ENCODE assay signal across 10 cellular contexts in genomic region chr21:42512346-42513034, GRCh38. TPM values are rescaled to one million over a fixed set of nuclear protein-coding genes. Genes with fewer than 3 reads are reported as not detected.
A peak's percentile ranks its signal among the peaks of the same experiment; 100 is the strongest.
DNase-seq lines count a peak whose midpoint lies in the region; ATAC-seq and TF ChIP-seq lines count a peak whose summit lies in the region.
"Had no signal": no experiment of that assay in that cellular context is flagged by ENCODE, and none has a peak within 500 bp of the region (broad histone marks: within the 10 kb centered on the region; RNA-seq: fewer than 3 reads in every experiment).

No MANE protein-coding gene starts in this region.

- H3K4me1 ChIP-seq in Loucy (ENCODE audit: insufficient read depth, low read length, poor library complexity, severe bottlenecking), result peaks cover 60% of the 10 kb centered on the region
- H3K4me1 ChIP-seq in parathyroid adenoma, result no peaks in the 10 kb centered on the region

- H3K27me3 ChIP-seq in Loucy (ENCODE audit: insufficient read depth, low read length, poor library complexity, severe bottlenecking) (no peaks in the 10 kb centered on the region), parathyroid adenoma (ENCODE audit: control insufficient read depth, insufficient read depth, low read length) (no peaks in the 10 kb centered on the region)

- H3K4me2 ChIP-seq in Loucy (ENCODE audit: low read depth, low read length, poor library complexity, severe bottlenecking), result peak overlapping the region; percentile 68
- no peak overlapping the region for H3K4me2 ChIP-seq in parathyroid adenoma (ENCODE audit: low read length)

- H2AFZ ChIP-seq in Loucy (ENCODE audit: low read length), result no peak overlapping the region
- peak overlapping the region; percentile 90 for H2AFZ ChIP-seq in parathyroid adenoma

- no peaks in the 10 kb centered on the region for H3K27me3 Mint-ChIP-seq in Calu3 (ENCODE audit: unreplicated experiment)
- H3K27me3 Mint-ChIP-seq in central memory CD8-positive, alpha-beta T cell, result no peaks in the 10 kb centered on the region

- BruUV-seq in Calu3 (replicated peaks; lab: Mats Ljungman, UMichigan), result no TSS peak

- H3K36me3 ChIP-seq in Loucy (ENCODE audit: insufficient read depth, low read length), result peaks cover 2% of the 10 kb centered on the region; the same call in 1 of the 2 replicates
- no peaks in the 10 kb centered on the region for H3K36me3 ChIP-seq in parathyroid adenoma (ENCODE audit: control insufficient read depth, insufficient read depth, low read length)

- no peak for ATAC-seq in central memory CD8-positive, alpha-beta T cell (replicated peaks; ENCODE audit: extremely low read depth, poor library complexity, severe bottlenecking)
- no peak for ATAC-seq in HG03520 (IDR thresholded peaks at IDR 0.05; ENCODE audit: unreplicated experiment)

- H3K4me3 Mint-ChIP-seq in Calu3 (ENCODE audit: low read depth, unreplicated experiment), result peak overlapping the region; percentile 68
- H3K4me3 Mint-ChIP-seq in central memory CD8-positive, alpha-beta T cell, result peak overlapping the region; percentile 90

- H3K79me2 ChIP-seq in Loucy (ENCODE audit: insufficient read depth, low read length), result peaks cover 36% of the 10 kb centered on the region
- H3K79me2 ChIP-seq in parathyroid adenoma, result peaks cover 3% of the 10 kb centered on the region

- CTCF ChIA-PET in Calu3 (lab: Charles Lee), result interaction anchor here (0.6 kb wide), 1 partner anchor 18 kb away, joined by 3 read pairs; no protein-coding TSS in a partner anchor

- no peak overlapping the region for H3K27ac ChIP-seq in parathyroid adenoma

- peaks cover 6% of the 10 kb centered on the region; the same call in 1 of the 2 replicates for H3F3A ChIP-seq in Loucy (ENCODE audit: low read depth)

- TF ChIP-seq CTCF in Calu3 (IDR thresholded peaks at IDR 0.05; ENCODE audit: unreplicated experiment), result no peak
- no peak for TF ChIP-seq CTCF in Loucy (conservative IDR thresholded peaks at IDR 0.05; ENCODE audit: low read length)
- no peak for TF ChIP-seq CTCF in parathyroid adenoma (IDR thresholded peaks at IDR 0.05)

- H3K9me3 ChIP-seq in Loucy (ENCODE audit: insufficient read depth, low read depth, low read length) (no peaks in the 10 kb centered on the region), parathyroid adenoma (ENCODE audit: control insufficient read depth, low read length) (no peaks in the 10 kb centered on the region)

- H4K20me1 ChIP-seq in Loucy (ENCODE audit: insufficient read depth, low read length, poor library complexity, severe bottlenecking), result peaks cover 16% of the 10 kb centered on the region

- DNase-seq in Calu3 (no peak), NCI-H2029 treated with DMSO at 0.1 percent for 48 hours (lab: John Stamatoyannopoulos, UW) (no peak), NCI-H1092 treated with DMSO at 0.1 percent for 48 hours (lab: John Stamatoyannopoulos, UW) (no peak)
- no peak for DNase-seq in central memory CD8-positive, alpha-beta T cell (ENCODE audit: low spot score in 2 of 2)
- DNase-seq: DMS79 treated with DMSO at 0.1 percent for 48 hours, MV-4-11, NCI-H748 treated with DMSO at 0.1 percent for 48 hours had no signal

- H3K9ac ChIP-seq in Loucy (ENCODE audit: low read depth, low read length, poor library complexity, severe bottlenecking) (peak overlapping the region; percentile 74), parathyroid adenoma (no peak overlapping the region)

- H3K4me3 ChIP-seq in Loucy (ENCODE audit: low read length, poor library complexity, severe bottlenecking) (peak overlapping the region; percentile 67), parathyroid adenoma (ENCODE audit: low read depth, low read length) (no peak overlapping the region)

- peaks cover 33% of the 10 kb centered on the region for H3K36me3 Mint-ChIP-seq in Calu3 (ENCODE audit: insufficient read depth, unreplicated experiment)
- H3K36me3 Mint-ChIP-seq in central memory CD8-positive, alpha-beta T cell (ENCODE audit: insufficient read depth), result peaks cover 10% of the 10 kb centered on the region

- H3K4me1 Mint-ChIP-seq in Calu3 (ENCODE audit: low read depth, unreplicated experiment), result peaks cover 17% of the 10 kb centered on the region
- peaks cover 38% of the 10 kb centered on the region for H3K4me1 Mint-ChIP-seq in central memory CD8-positive, alpha-beta T cell

- H3K9me2 ChIP-seq in Loucy (replicated peaks; ENCODE audit: low read depth, low read length), result no peaks in the 10 kb centered on the region

- peak overlapping the region; percentile 2 for H3K27ac Mint-ChIP-seq in Calu3 (ENCODE audit: unreplicated experiment)
- H3K27ac Mint-ChIP-seq in central memory CD8-positive, alpha-beta T cell (ENCODE audit: low read depth), result peak overlapping the region; percentile 90

- intact Hi-C loops in Calu3 (cut with micrococcal nuclease; ENCODE audit: unreplicated experiment), result no loop called here

- no peaks in the 10 kb centered on the region for H3K9me3 Mint-ChIP-seq in Calu3 (ENCODE audit: low read depth, unreplicated experiment)
- no peaks in the 10 kb centered on the region for H3K9me3 Mint-ChIP-seq in central memory CD8-positive, alpha-beta T cell

RNA-seq across cellular contexts. Expression of gene SLC37A1, which starts 1.2 kb away (rescaled TPM):
- 24.9 and 30.9 TPM in 2 replicates for total RNA-seq in Calu3 (2022)

RNA-seq across cellular contexts. Expression of gene RSPH1, which starts 16.5 kb away (rescaled TPM):
- 2.2 and 3.3 TPM in 2 replicates for total RNA-seq in Calu3 (2022)
